In genomic region chr19:46766569-46767317, GRCh38 we compare ENCODE assay signal across 6 cellular contexts. TPM values are rescaled to one million over a fixed set of nuclear protein-coding genes. Genes with fewer than 3 reads are reported as not detected.
A peak's percentile ranks its signal among the peaks of the same experiment; 100 is the strongest.
DNase-seq lines count a peak whose midpoint lies in the region; ATAC-seq, FAIRE-seq and TF ChIP-seq lines count a peak whose summit lies in the region.

No MANE protein-coding gene starts in this region.

- no peak for TF ChIP-seq CTCF in lower leg skin (IDR thresholded peaks at IDR 0.05)

- 61 to 64% methylated on average over 18 of the region's 18 CpGs for WGBS in lower leg skin, 2 donors

- peak; percentile 27 for FAIRE-seq in GM12892 (lab: Jason Lieb, UNC)

- peak; percentile 70 for ATAC-seq in SK-N-SH treated with all-trans-retinoic acid at 6 μM for 48 hours
- ATAC-seq in HG02588 (IDR thresholded peaks at IDR 0.05; ENCODE audit: unreplicated experiment): no peak

- DNase-seq in GM12892 (ENCODE audit: insufficient read length): peak; percentile 77
- peak; percentile 41 for DNase-seq in effector CD4-positive, alpha-beta T cell
- DNase-seq in stimulated activated CD4-positive, alpha-beta T cell treated with anti-CD3 and anti-CD28 coated beads, Interleukin-12 subunit alpha, Interleukin-12 subunit beta, amount 100 ng/mL, for 48 hours (ENCODE audit: low read depth in 2 of 3, low spot score in 1 of 3): peak in 2 of 3 donors; percentile 45 to 66
- no peak for DNase-seq in lower leg skin (ENCODE audit: low spot score in 2 of 2)

- no peak overlapping the region for H3K4me3 ChIP-seq in lower leg skin (ENCODE audit: low read depth, poor library complexity, severe bottlenecking)

- intact Hi-C loops in lower leg skin (cut with DNase I; ENCODE audit: low total_unique reads): no loop called here

- TF ChIP-seq POLR2A in GM12892 (IDR thresholded peaks at IDR 0.05; ENCODE audit: low read depth, low read length) (no peak), lower leg skin (IDR thresholded peaks at IDR 0.05) (no peak)

TF ChIP-seq in SK-N-SH treated with all-trans-retinoic acid at 6 μM for 48 hours, 23 proteins besides CTCF, POLR2A, EP300 and RAD21:
- no peak for TF ChIP-seq CREB5 (CRISPR knock-in tag; IDR thresholded peaks at IDR 0.05; ENCODE audit: low read depth)
- no peak for TF ChIP-seq POU6F1 (CRISPR knock-in tag; IDR thresholded peaks at IDR 0.05; ENCODE audit: borderline replicate concordance, low read depth)
- TF ChIP-seq GLIS3 (CRISPR knock-in tag; IDR thresholded peaks at IDR 0.05): no peak
- TF ChIP-seq RARB (CRISPR knock-in tag; IDR thresholded peaks at IDR 0.05): no peak
- no peak for TF ChIP-seq BACH2 (CRISPR knock-in tag; IDR thresholded peaks at IDR 0.05; ENCODE audit: borderline replicate concordance)
- TF ChIP-seq ZNF565 (CRISPR knock-in tag; conservative IDR thresholded peaks at IDR 0.05; ENCODE audit: low read depth): no peak
- TF ChIP-seq TCF4 (CRISPR knock-in tag; IDR thresholded peaks at IDR 0.05; ENCODE audit: borderline replicate concordance): no peak
- TF ChIP-seq ZFP30 (CRISPR knock-in tag; IDR thresholded peaks at IDR 0.05): no peak
- TF ChIP-seq ISL1 (CRISPR knock-in tag; IDR thresholded peaks at IDR 0.05): no peak
- TF ChIP-seq PPARA (CRISPR knock-in tag; IDR thresholded peaks at IDR 0.05; ENCODE audit: borderline replicate concordance): no peak
- no peak for TF ChIP-seq ZNF8 (CRISPR knock-in tag; IDR thresholded peaks at IDR 0.05)
- no peak for TF ChIP-seq CSDC2 (CRISPR knock-in tag; IDR thresholded peaks at IDR 0.05)
- TF ChIP-seq ZC3H10 (CRISPR knock-in tag; IDR thresholded peaks at IDR 0.05): no peak
- no peak for TF ChIP-seq ZFP3 (CRISPR knock-in tag; IDR thresholded peaks at IDR 0.05)
- no peak for TF ChIP-seq ARNTL (CRISPR knock-in tag; IDR thresholded peaks at IDR 0.05; ENCODE audit: borderline replicate concordance, low read depth)
- TF ChIP-seq OSR1 (CRISPR knock-in tag; IDR thresholded peaks at IDR 0.05): no peak
- TF ChIP-seq CSRNP3 (CRISPR knock-in tag; IDR thresholded peaks at IDR 0.05): no peak
- TF ChIP-seq TSHZ2 (CRISPR knock-in tag; IDR thresholded peaks at IDR 0.05): no peak
- TF ChIP-seq TOX (CRISPR knock-in tag; IDR thresholded peaks at IDR 0.05; ENCODE audit: borderline replicate concordance): no peak
- TF ChIP-seq ZNF70 (CRISPR knock-in tag; IDR thresholded peaks at IDR 0.05): no peak

RNA-seq across cellular contexts. Expression of gene STRN4, which starts 20.5 kb away (rescaled TPM):
- 26.8 TPM for polyA plus RNA-seq in GM12892 (2012; ENCODE audit: missing spikeins)
- total RNA-seq in lower leg skin: 10 to 100 TPM; 81.5 to 97.6 (median 93.5) TPM

RNA-seq across cellular contexts. Expression of gene FKRP, which starts 20.9 kb away (rescaled TPM):
- 4.0 TPM for polyA plus RNA-seq in GM12892 (2012; ENCODE audit: missing spikeins)
- total RNA-seq in lower leg skin: 10 to 100 TPM in 3 of 4 donors, 1 to 10 TPM in 1; 9.4 to 16.1 (median 12.8) TPM

RNA-seq across cellular contexts. Expression of gene SLC1A5, which starts 21.7 kb away (rescaled TPM):
- polyA plus RNA-seq in GM12892 (2012; ENCODE audit: missing spikeins): 31.0 TPM
- 100 to 1,000 TPM in 3 of 4 donors, 10 to 100 TPM in 1; 59.3 to 181 (median 137) TPM for total RNA-seq in lower leg skin

RNA-seq across cellular contexts. Expression of gene PRKD2, which starts 49.8 kb away (rescaled TPM):
- polyA plus RNA-seq in GM12892 (2012; ENCODE audit: missing spikeins): 31.9 TPM
- 100 to 1,000 TPM in 1 of 4 donors, 10 to 100 TPM in 3; 52.6 to 120 (median 66.7) TPM for total RNA-seq in lower leg skin

Comparison
In these comparisons a context has a peak if more than half of its experiments do, and no peak if none do; other contexts are left out.
1. DNase-seq: peak in GM12892 (single experiment), effector CD4-positive, alpha-beta T cell (single experiment) and stimulated activated CD4-positive, alpha-beta T cell treated with anti-CD3 and anti-CD28 coated beads, Interleukin-12 subunit alpha, Interleukin-12 subunit beta, amount 100 ng/mL, for 48 hours (2 of 3); none in lower leg skin (0 of 2).